ENCODE assay signal across 1 cellular context in the genomic region with DNA sequence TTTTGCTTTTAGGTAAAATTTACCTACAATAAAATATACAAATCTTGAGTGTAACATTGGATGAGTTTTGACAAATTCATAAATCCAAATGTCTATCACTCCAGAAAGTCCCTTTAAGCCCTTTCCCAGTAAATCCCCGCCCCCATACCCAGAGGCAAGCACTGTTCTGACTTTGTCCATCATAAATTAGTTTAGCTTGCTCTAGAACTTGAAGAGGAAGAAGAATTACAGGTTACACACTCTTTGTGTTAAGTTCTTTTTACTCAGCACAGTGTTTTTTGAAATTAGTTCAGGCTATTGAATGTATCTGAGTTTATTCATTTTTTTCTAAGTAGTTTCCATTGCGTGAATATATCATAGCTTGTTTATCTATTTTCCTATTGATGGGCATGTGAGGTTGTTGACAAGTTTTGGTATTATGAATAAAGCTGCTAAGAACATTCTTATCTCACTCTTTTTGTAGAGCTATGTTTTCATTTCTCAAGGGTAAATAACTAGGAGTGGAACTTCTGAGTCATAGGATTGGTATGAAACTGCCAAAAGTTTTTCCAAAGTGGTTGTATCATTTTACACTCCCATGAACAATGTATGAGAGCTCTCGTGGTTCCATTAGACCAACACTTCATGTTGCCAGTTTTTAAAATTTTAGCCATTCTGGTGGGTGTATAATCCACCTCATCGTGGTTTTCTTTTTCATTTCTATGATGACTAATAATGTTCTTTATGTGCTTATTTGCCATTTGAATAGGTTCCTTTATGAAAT.
A peak's percentile ranks its signal among the peaks of the same experiment; 100 is the strongest.
TF ChIP-seq lines count a peak whose summit lies in the region.

No MANE protein-coding gene starts in this region.

TF ChIP-seq in K562, 482 proteins besides CTCF, POLR2A, EP300 and RAD21 (continued from another document):
- peak; percentile 62 for TF ChIP-seq JUN (IDR thresholded peaks at IDR 0.05; ENCODE audit: borderline replicate concordance, low read depth, low read length)
- no peak for TF ChIP-seq JUN (CRISPR knock-in tag; IDR thresholded peaks at IDR 0.05; ENCODE audit: borderline replicate concordance)
- TF ChIP-seq DPF2 (IDR thresholded peaks at IDR 0.05), result 0 out of 2 replicates have a peak, but pooled peaks have one; percentile 45
- TF ChIP-seq, protein P1, sequence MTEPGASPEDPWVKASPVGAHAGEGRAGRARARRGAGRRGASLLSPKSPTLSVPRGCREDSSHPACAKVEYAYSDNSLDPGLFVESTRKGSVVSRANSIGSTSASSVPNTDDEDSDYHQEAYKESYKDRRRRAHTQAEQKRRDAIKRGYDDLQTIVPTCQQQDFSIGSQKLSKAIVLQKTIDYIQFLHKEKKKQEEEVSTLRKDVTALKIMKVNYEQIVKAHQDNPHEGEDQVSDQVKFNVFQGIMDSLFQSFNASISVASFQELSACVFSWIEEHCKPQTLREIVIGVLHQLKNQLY (CRISPR knock-in tag; conservative IDR thresholded peaks at IDR 0.05), result no peak
- TF ChIP-seq SMARCA4 (IDR thresholded peaks at IDR 0.05), result peak; percentile 47; the same call in 1 of the 2 replicates
- peak; percentile 94 for TF ChIP-seq NFATC3 (IDR thresholded peaks at IDR 0.05)
- TF ChIP-seq CHD4 (IDR thresholded peaks at IDR 0.05; ENCODE audit: insufficient read depth, insufficient replicate concordance, low read depth, low read length, poor library complexity, severe bottlenecking), result no peak
- no peak for TF ChIP-seq KDM5B (IDR thresholded peaks at IDR 0.05; ENCODE audit: insufficient replicate concordance, low read depth, low read length)
- TF ChIP-seq DNMT1 (IDR thresholded peaks at IDR 0.05), result no peak
- TF ChIP-seq TEAD1 (CRISPR knock-in tag; IDR thresholded peaks at IDR 0.05), result peak in 1 of 2 experiments; percentile 83; a peak in 2 of 4 replicates
- no peak for TF ChIP-seq ETV1 (tag; conservative IDR thresholded peaks at IDR 0.05; ENCODE audit: low read depth)
- no peak for TF ChIP-seq TARDBP (IDR thresholded peaks at IDR 0.05)
- no peak for TF ChIP-seq ZNF217 (CRISPR knock-in tag; IDR thresholded peaks at IDR 0.05)
- TF ChIP-seq, protein P2, sequence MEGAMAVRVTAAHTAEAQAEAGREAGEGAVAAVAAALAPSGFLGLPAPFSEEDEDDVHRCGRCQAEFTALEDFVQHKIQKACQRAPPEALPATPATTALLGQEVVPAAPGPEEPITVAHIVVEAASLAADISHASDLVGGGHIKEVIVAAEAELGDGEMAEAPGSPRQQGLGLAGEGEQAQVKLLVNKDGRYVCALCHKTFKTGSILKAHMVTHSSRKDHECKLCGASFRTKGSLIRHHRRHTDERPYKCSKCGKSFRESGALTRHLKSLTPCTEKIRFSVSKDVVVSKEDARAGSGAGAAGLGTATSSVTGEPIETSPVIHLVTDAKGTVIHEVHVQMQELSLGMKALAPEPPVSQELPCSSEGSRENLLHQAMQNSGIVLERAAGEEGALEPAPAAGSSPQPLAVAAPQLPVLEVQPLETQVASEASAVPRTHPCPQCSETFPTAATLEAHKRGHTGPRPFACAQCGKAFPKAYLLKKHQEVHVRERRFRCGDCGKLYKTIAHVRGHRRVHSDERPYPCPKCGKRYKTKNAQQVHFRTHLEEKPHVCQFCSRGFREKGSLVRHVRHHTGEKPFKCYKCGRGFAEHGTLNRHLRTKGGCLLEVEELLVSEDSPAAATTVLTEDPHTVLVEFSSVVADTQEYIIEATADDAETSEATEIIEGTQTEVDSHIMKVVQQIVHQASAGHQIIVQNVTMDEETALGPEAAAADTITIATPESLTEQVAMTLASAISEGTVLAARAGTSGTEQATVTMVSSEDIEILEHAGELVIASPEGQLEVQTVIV (CRISPR knock-in tag; IDR thresholded peaks at IDR 0.05; ENCODE audit: borderline replicate concordance), result no peak
- TF ChIP-seq, protein P3, sequence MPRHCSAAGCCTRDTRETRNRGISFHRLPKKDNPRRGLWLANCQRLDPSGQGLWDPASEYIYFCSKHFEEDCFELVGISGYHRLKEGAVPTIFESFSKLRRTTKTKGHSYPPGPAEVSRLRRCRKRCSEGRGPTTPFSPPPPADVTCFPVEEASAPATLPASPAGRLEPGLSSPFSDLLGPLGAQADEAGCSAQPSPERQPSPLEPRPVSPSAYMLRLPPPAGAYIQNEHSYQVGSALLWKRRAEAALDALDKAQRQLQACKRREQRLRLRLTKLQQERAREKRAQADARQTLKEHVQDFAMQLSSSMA (CRISPR knock-in tag; IDR thresholded peaks at IDR 0.05), result no peak
- TF ChIP-seq, protein P4, sequence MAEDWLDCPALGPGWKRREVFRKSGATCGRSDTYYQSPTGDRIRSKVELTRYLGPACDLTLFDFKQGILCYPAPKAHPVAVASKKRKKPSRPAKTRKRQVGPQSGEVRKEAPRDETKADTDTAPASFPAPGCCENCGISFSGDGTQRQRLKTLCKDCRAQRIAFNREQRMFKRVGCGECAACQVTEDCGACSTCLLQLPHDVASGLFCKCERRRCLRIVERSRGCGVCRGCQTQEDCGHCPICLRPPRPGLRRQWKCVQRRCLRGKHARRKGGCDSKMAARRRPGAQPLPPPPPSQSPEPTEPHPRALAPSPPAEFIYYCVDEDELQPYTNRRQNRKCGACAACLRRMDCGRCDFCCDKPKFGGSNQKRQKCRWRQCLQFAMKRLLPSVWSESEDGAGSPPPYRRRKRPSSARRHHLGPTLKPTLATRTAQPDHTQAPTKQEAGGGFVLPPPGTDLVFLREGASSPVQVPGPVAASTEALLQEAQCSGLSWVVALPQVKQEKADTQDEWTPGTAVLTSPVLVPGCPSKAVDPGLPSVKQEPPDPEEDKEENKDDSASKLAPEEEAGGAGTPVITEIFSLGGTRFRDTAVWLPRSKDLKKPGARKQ (CRISPR knock-in tag; IDR thresholded peaks at IDR 0.05), result no peak
- no peak for TF ChIP-seq ZNF197 (CRISPR knock-in tag; IDR thresholded peaks at IDR 0.05; ENCODE audit: low read depth)
- TF ChIP-seq, protein P5, sequence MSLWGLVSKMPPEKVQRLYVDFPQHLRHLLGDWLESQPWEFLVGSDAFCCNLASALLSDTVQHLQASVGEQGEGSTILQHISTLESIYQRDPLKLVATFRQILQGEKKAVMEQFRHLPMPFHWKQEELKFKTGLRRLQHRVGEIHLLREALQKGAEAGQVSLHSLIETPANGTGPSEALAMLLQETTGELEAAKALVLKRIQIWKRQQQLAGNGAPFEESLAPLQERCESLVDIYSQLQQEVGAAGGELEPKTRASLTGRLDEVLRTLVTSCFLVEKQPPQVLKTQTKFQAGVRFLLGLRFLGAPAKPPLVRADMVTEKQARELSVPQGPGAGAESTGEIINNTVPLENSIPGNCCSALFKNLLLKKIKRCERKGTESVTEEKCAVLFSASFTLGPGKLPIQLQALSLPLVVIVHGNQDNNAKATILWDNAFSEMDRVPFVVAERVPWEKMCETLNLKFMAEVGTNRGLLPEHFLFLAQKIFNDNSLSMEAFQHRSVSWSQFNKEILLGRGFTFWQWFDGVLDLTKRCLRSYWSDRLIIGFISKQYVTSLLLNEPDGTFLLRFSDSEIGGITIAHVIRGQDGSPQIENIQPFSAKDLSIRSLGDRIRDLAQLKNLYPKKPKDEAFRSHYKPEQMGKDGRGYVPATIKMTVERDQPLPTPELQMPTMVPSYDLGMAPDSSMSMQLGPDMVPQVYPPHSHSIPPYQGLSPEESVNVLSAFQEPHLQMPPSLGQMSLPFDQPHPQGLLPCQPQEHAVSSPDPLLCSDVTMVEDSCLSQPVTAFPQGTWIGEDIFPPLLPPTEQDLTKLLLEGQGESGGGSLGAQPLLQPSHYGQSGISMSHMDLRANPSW (CRISPR knock-in tag; IDR thresholded peaks at IDR 0.05), result no peak
- no peak for TF ChIP-seq ELF1 (tag; IDR thresholded peaks at IDR 0.05)
- TF ChIP-seq SMARCC2 (IDR thresholded peaks at IDR 0.05; ENCODE audit: low read depth), result peak; percentile 56; the same call in 1 of the 2 replicates
- no peak for TF ChIP-seq PHB (CRISPR knock-in tag; IDR thresholded peaks at IDR 0.05)
TF ChIP-seq in K562: peak in this region for 19.
